ENCODE assay signal across 9 cellular contexts in genomic region chr2:27264253-27264752, GRCh38. TPM values are rescaled to one million over a fixed set of nuclear protein-coding genes. Genes with fewer than 3 reads are reported as not detected.
DNase-seq lines count a peak whose midpoint lies in the region; ATAC-seq and TF ChIP-seq lines count a peak whose summit lies in the region.
"Had no signal": no experiment of that assay in that cellular context is flagged by ENCODE, and none has a peak within 500 bp of the region (broad histone marks: within the 10 kb centered on the region; RNA-seq: fewer than 3 reads in every experiment).

No MANE protein-coding gene starts in this region.

- H3K4me3 Mint-ChIP-seq in activated naive CD8-positive, alpha-beta T cell treated with anti-CD3 and anti-CD28 coated beads, Interleukin-2, amount 50 U/mL, for 24 hours, result peak overlapping the region; percentile 72

- no peaks in the 10 kb centered on the region for H3K9me3 ChIP-seq in lower lobe of right lung

- no peak overlapping the region for H3K27ac Mint-ChIP-seq in activated naive CD8-positive, alpha-beta T cell treated with anti-CD3 and anti-CD28 coated beads, Interleukin-2, amount 50 U/mL, for 24 hours

- no peak for TF ChIP-seq CTCF in lower lobe of right lung (IDR thresholded peaks at IDR 0.05)
- TF ChIP-seq CTCF in omental fat pad (IDR thresholded peaks at IDR 0.05), result no peak

- intact Hi-C loops in lower lobe of right lung (cut with DNase I), result no loop called here

- peak; percentile 30 for ATAC-seq in activated naive CD8-positive, alpha-beta T cell treated with anti-CD3 and anti-CD28 coated beads, Interleukin-2, amount 50 U/mL, for 24 hours
- ATAC-seq in lower lobe of right lung (peak; percentile 56 to 61), omental fat pad (ENCODE audit: low FRiP score) (no peak), GM19463 (IDR thresholded peaks at IDR 0.05; ENCODE audit: unreplicated experiment) (no peak)

- H3K9me3 Mint-ChIP-seq in activated naive CD8-positive, alpha-beta T cell treated with anti-CD3 and anti-CD28 coated beads, Interleukin-2, amount 50 U/mL, for 24 hours, result no peaks in the 10 kb centered on the region

- no peaks in the 10 kb centered on the region for H3K36me3 ChIP-seq in lower lobe of right lung

- no peak overlapping the region for H3K27ac ChIP-seq in lower lobe of right lung

- H3K27me3 Mint-ChIP-seq in activated naive CD8-positive, alpha-beta T cell treated with anti-CD3 and anti-CD28 coated beads, Interleukin-2, amount 50 U/mL, for 24 hours, result peaks cover 40% of the 10 kb centered on the region

- peak; percentile 48 for DNase-seq in stimulated activated CD4-positive, alpha-beta T cell treated with anti-CD3 and anti-CD28 coated beads, Interleukin-15, amount 100 ng/mL, for 24 hours
- DNase-seq in stimulated activated CD4-positive, alpha-beta T cell treated with anti-CD3 and anti-CD28 coated beads, Interleukin-1b, Interleukin-23, amount 100 ng/mL, for 48 hours, result no peak
- peak; percentile 24 for DNase-seq in activated naive CD8-positive, alpha-beta T cell treated with anti-CD3 and anti-CD28 coated beads, Interleukin-2, amount 50 U/mL, for 24 hours
- DNase-seq in lower lobe of right lung (no peak), SHP77 treated with DMSO at 0.1 percent for 48 hours (lab: John Stamatoyannopoulos, UW) (no peak), DMS153 (lab: John Stamatoyannopoulos, UW) (no peak), omental fat pad (ENCODE audit: low spot score) (no peak)

- peaks cover 32% of the 10 kb centered on the region for H3K4me1 ChIP-seq in lower lobe of right lung

- peaks cover 83% of the 10 kb centered on the region for H3K27me3 ChIP-seq in lower lobe of right lung (ENCODE audit: low read depth)

- H3K4me3 ChIP-seq in lower lobe of right lung, result peak overlapping the region; percentile 40
- H3K4me3 ChIP-seq: lung had no signal

- H3K4me1 Mint-ChIP-seq in activated naive CD8-positive, alpha-beta T cell treated with anti-CD3 and anti-CD28 coated beads, Interleukin-2, amount 50 U/mL, for 24 hours, result peaks cover 23% of the 10 kb centered on the region

- H3K36me3 Mint-ChIP-seq in activated naive CD8-positive, alpha-beta T cell treated with anti-CD3 and anti-CD28 coated beads, Interleukin-2, amount 50 U/mL, for 24 hours (ENCODE audit: low read depth), result no peaks in the 10 kb centered on the region

RNA-seq across cellular contexts. Expression of gene SLC30A3, which starts 1.5 kb away (rescaled TPM):
- total RNA-seq in lower lobe of right lung, result 0.80 TPM
- not detected for total RNA-seq in omental fat pad

RNA-seq across cellular contexts. Expression of gene DNAJC5G, which starts 10.9 kb away (rescaled TPM):
- total RNA-seq in lower lobe of right lung (not detected), omental fat pad (under 1 TPM in 1 of 4 donors, not detected in 3; 0.79 TPM)
- total RNA-seq: lung had no signal

RNA-seq across cellular contexts. Expression of gene TRIM54, which starts 17.9 kb away (rescaled TPM):
- total RNA-seq in lower lobe of right lung (not detected), omental fat pad (1 to 10 TPM in 1 of 4 donors, not detected in 3; 2.5 TPM)

RNA-seq across cellular contexts. Expression of gene UCN, which starts 43.9 kb away (rescaled TPM):
- total RNA-seq in lower lobe of right lung (4.0 TPM), omental fat pad (1 to 10 TPM; 1.4 to 4.9 (median 2.3) TPM)

RNA-seq across cellular contexts. Expression of gene CAD, which starts 47.1 kb away (rescaled TPM):
- total RNA-seq in lower lobe of right lung (28.8 TPM), omental fat pad (10 to 100 TPM; 14.6 to 29.3 (median 24.7) TPM)

Comparison
In these comparisons a context has a peak if more than half of its experiments do, and no peak if none do; other contexts are left out.
1. DNase-seq: peak in stimulated activated CD4-positive, alpha-beta T cell treated with anti-CD3 and anti-CD28 coated beads, Interleukin-15, amount 100 ng/mL, for 24 hours (single experiment) and activated naive CD8-positive, alpha-beta T cell treated with anti-CD3 and anti-CD28 coated beads, Interleukin-2, amount 50 U/mL, for 24 hours (single experiment); none in stimulated activated CD4-positive, alpha-beta T cell treated with anti-CD3 and anti-CD28 coated beads, Interleukin-1b, Interleukin-23, amount 100 ng/mL, for 48 hours (single experiment), lower lobe of right lung (single experiment), SHP77 treated with DMSO at 0.1 percent for 48 hours (single experiment), DMS153 (single experiment) and omental fat pad (single experiment).
2. ATAC-seq: peak in activated naive CD8-positive, alpha-beta T cell treated with anti-CD3 and anti-CD28 coated beads, Interleukin-2, amount 50 U/mL, for 24 hours (single experiment) and lower lobe of right lung (2 of 2); none in omental fat pad (single experiment) and GM19463 (single experiment).